23 cellular contexts compared by ENCODE assay signal in genomic region chr7:91295571-91295970, GRCh38. TPM values are rescaled to one million over a fixed set of nuclear protein-coding genes. Genes with fewer than 3 reads are reported as not detected.
DNase-seq lines count a peak whose midpoint lies in the region; ATAC-seq, FAIRE-seq and TF ChIP-seq lines count a peak whose summit lies in the region.
"Had no signal": no experiment of that assay in that cellular context is flagged by ENCODE, and none has a peak within 500 bp of the region (broad histone marks: within the 10 kb centered on the region; RNA-seq: fewer than 3 reads in every experiment).

No MANE protein-coding gene starts in this region.

- no peak overlapping the region for H3K4me3 ChIP-seq in small intestine (ENCODE audit: low read depth in 1 of 2, low read length in 2 of 2)
- H3K4me3 ChIP-seq: BLaER1 had no signal

- peaks cover 18% of the 10 kb centered on the region for H3K4me1 Mint-ChIP-seq in nephron
- H3K4me1 Mint-ChIP-seq: B cell; CD4-positive, CD25-positive, alpha-beta regulatory T cell had no signal

- H3K36me3 Mint-ChIP-seq in nephron (ENCODE audit: low read depth): no peaks in the 10 kb centered on the region
- H3K36me3 Mint-ChIP-seq: CD4-positive, CD25-positive, alpha-beta regulatory T cell; CD8-positive, alpha-beta T cell had no signal

- 23 to 65% (median 43%) methylated on average over 3 of the region's 3 CpGs for WGBS in small intestine, 3 donors

- H3K4me3 Mint-ChIP-seq in nephron: no peak overlapping the region
- H3K4me3 Mint-ChIP-seq: B cell; CD4-positive, CD25-positive, alpha-beta regulatory T cell; CD8-positive, alpha-beta T cell had no signal

- H3K9me3 ChIP-seq in small intestine (ENCODE audit: control insufficient read depth, low read depth): no peaks in the 10 kb centered on the region
- H3K9me3 ChIP-seq: BLaER1, Caco-2 had no signal

- no peaks in the 10 kb centered on the region for H3K4me1 ChIP-seq in small intestine (ENCODE audit: control insufficient read depth in 2 of 2, insufficient read depth in 1 of 2, low read depth in 1 of 2, low read length in 1 of 2)
- H3K4me1 ChIP-seq: BLaER1, Caco-2 had no signal

- no peaks in the 10 kb centered on the region for H3K27me3 Mint-ChIP-seq in nephron (ENCODE audit: low read depth)
- H3K27me3 Mint-ChIP-seq: CD4-positive, CD25-positive, alpha-beta regulatory T cell had no signal

- FAIRE-seq in RCC 7860 (lab: Jason Lieb, UNC): peak; percentile 30
- no peak for FAIRE-seq in small intestine (lab: Jason Lieb, UNC)
- FAIRE-seq: A204.1, G401.6, GM12892, H1 had no signal

- no peaks in the 10 kb centered on the region for H3K9me3 Mint-ChIP-seq in nephron
- H3K9me3 Mint-ChIP-seq: CD8-positive, alpha-beta T cell had no signal

- peak; percentile 27 for DNase-seq in DMS 273 (lab: John Stamatoyannopoulos, UW; ENCODE audit: unreplicated experiment)
- no peak for DNase-seq in DMS 273 treated with DMSO at 0.1 percent for 48 hours (lab: John Stamatoyannopoulos, UW)
- no peak for DNase-seq in RCC 7860 (ENCODE audit: low spot score)
- peak; percentile 53 for DNase-seq in small intestine
- no peak for DNase-seq in NAMALWA (ENCODE audit: low spot score)
- DNase-seq: Caco-2; CD4-positive, CD25-positive, alpha-beta regulatory T cell; CD8-positive, alpha-beta T cell; DMS153; DND-41; H7; HCEC 1CT had no signal

- H3K27me3 ChIP-seq in small intestine (ENCODE audit: control insufficient read depth in 2 of 2, insufficient read depth in 2 of 2, low read length in 2 of 2): no peaks in the 10 kb centered on the region
- H3K27me3 ChIP-seq: BLaER1 had no signal

- no peak for TF ChIP-seq CTCF in nephron (IDR thresholded peaks at IDR 0.05; ENCODE audit: unreplicated experiment in 3 of 3)

- H3K36me3 ChIP-seq in small intestine (ENCODE audit: control insufficient read depth in 2 of 2, insufficient read depth in 2 of 2, low read length in 2 of 2): no peaks in the 10 kb centered on the region
- H3K36me3 ChIP-seq: BLaER1 had no signal

- no peak overlapping the region for H3K27ac ChIP-seq in small intestine (ENCODE audit: low read depth in 1 of 2, low read length in 1 of 2)
- H3K27ac ChIP-seq: 22Rv1, BLaER1, C4-2B had no signal

- ATAC-seq in HG02571 (IDR thresholded peaks at IDR 0.05; ENCODE audit: unreplicated experiment) (no peak), HG03108 (IDR thresholded peaks at IDR 0.05; ENCODE audit: unreplicated experiment) (no peak)
- ATAC-seq: CD8-positive, alpha-beta T cell had no signal

- peak overlapping the region in 2 of 3 experiments; percentile 41 to 57 for H3K27ac Mint-ChIP-seq in nephron
- H3K27ac Mint-ChIP-seq: B cell; CD4-positive, CD25-positive, alpha-beta regulatory T cell; CD8-positive, alpha-beta T cell had no signal

RNA-seq across cellular contexts. Expression of gene FZD1, which starts 31.3 kb away (rescaled TPM):
- 1 to 10 TPM; 1.8 to 4.9 (median 1.9) TPM for polyA plus RNA-seq in small intestine

Comparison
In these comparisons a context has a peak if more than half of its experiments do, and no peak if none do; other contexts are left out.
1. DNase-seq: peak in DMS 273 (single experiment) and small intestine (single experiment); none in DMS 273 treated with DMSO at 0.1 percent for 48 hours (single experiment), RCC 7860 (single experiment) and NAMALWA (single experiment).